Comparison of ENCODE assay signal across 11 cellular contexts in the genomic region with DNA sequence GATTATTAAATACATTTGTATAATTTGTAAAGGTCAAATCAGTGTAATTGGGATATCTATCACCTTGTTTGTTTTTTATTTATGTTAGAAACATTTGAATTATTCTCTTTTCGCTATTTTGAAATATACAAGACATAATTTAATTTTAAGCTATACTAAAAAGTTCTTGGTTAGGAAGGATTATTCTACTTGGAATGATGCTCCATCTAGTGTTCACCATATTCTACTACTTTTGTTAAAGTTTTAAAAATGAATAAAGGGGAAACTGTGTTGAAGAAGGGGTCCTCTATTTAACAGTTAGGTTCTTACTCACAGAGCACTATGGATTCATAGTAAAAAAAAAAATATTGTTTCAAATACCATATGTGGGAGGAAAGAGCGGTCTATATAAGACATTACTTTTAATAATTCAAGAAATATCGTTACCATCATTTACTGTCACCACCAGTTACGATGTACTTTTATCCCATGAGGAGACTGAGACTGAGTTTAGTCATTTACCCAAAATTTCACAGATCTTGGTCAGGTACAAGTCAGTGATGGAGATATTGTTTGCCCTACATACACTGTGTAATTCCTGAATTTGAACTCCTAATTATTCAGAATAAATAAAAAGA. TPM values are rescaled to one million over a fixed set of nuclear protein-coding genes. Genes with fewer than 3 reads are reported as not detected.
DNase-seq lines count a peak whose midpoint lies in the region; ATAC-seq, FAIRE-seq and TF ChIP-seq lines count a peak whose summit lies in the region.
"Had no signal": no experiment of that assay in that cellular context is flagged by ENCODE, and none has a peak within 500 bp of the region (broad histone marks: within the 10 kb centered on the region; RNA-seq: fewer than 3 reads in every experiment).

No MANE protein-coding gene starts in this region.

- peaks cover 17% of the 10 kb centered on the region for H3K4me1 Mint-ChIP-seq in stimulated activated naive CD8-positive, alpha-beta T cell treated with anti-CD3 and anti-CD28 coated beads, Interleukin-15, amount 100 ng/mL, for 72 hours

- H3K27ac ChIP-seq in OCI-LY1 (ENCODE audit: low read depth, low read length, poor library complexity, severe bottlenecking) = no peak overlapping the region

- no peak overlapping the region for H3K4me2 ChIP-seq in OCI-LY1 (ENCODE audit: low read length)

- no peaks in the 10 kb centered on the region for H3K9me2 ChIP-seq in OCI-LY1 (ENCODE audit: low read depth, low read length)

- no peaks in the 10 kb centered on the region for H3K27me3 ChIP-seq in OCI-LY1 (ENCODE audit: insufficient read depth, low read length)

- H4K20me1 ChIP-seq in OCI-LY1 (ENCODE audit: insufficient read depth, low read length) = no peaks in the 10 kb centered on the region

- peak; percentile 70 for FAIRE-seq in endometrium (lab: Jason Lieb, UNC)

- ATAC-seq in HG02970 (IDR thresholded peaks at IDR 0.05; ENCODE audit: low FRiP score, unreplicated experiment) = no peak
- ATAC-seq in stimulated activated naive CD8-positive, alpha-beta T cell treated with anti-CD3 and anti-CD28 coated beads, Interleukin-15, amount 100 ng/mL, for 72 hours = no peak

- TF ChIP-seq CTCF in GM10266 (IDR thresholded peaks at IDR 0.05; ENCODE audit: control insufficient read depth, insufficient read depth, low read depth, missing control alignments) = peak; percentile 12
- TF ChIP-seq CTCF in OCI-LY1 (IDR thresholded peaks at IDR 0.05; ENCODE audit: low read length) = peak; percentile 40

- no peak overlapping the region for H3K4me3 Mint-ChIP-seq in stimulated activated naive CD8-positive, alpha-beta T cell treated with anti-CD3 and anti-CD28 coated beads, Interleukin-15, amount 100 ng/mL, for 72 hours

- no peaks in the 10 kb centered on the region for H3F3A ChIP-seq in OCI-LY1 (ENCODE audit: insufficient read depth, low read length)

- DNase-seq in GM10266 (ENCODE audit: extremely low spot score) (no peak), renal cortical epithelial cell (ENCODE audit: low read depth) (peak; percentile 54), amniotic stem cell (lab: John Stamatoyannopoulos, UW) (no peak)
- DNase-seq in activated naive CD4-positive, alpha-beta T cell treated with anti-CD3 and anti-CD28 coated beads, Interleukin-2, amount 50 U/mL, for 16 hours = no peak
- no peak for DNase-seq in stimulated activated naive CD8-positive, alpha-beta T cell treated with anti-CD3 and anti-CD28 coated beads, Interleukin-15, amount 100 ng/mL, for 72 hours
- DNase-seq: activated CD4-positive, CD25-positive, alpha-beta regulatory T cell treated with anti-CD3 and anti-CD28 coated beads, Interleukin-2, amount 50 U/mL, for 72 hours; cortex of kidney; NCI-H2029 had no signal

- peaks cover 6% of the 10 kb centered on the region for H3K4me1 ChIP-seq in OCI-LY1 (ENCODE audit: insufficient read depth, low read length, severe bottlenecking)

- H3K9ac ChIP-seq in OCI-LY1 (ENCODE audit: low read length) = no peak overlapping the region

- H3K27ac Mint-ChIP-seq in stimulated activated naive CD8-positive, alpha-beta T cell treated with anti-CD3 and anti-CD28 coated beads, Interleukin-15, amount 100 ng/mL, for 72 hours = no peak overlapping the region

- 0 out of 2 replicates have a peak, but pooled peaks cover 4% of the 10 kb centered on the region for H3K9me3 ChIP-seq in OCI-LY1 (ENCODE audit: low read length)

- peaks cover 0 to 8% of the 10 kb centered on the region in 2 donors for H3K9me3 Mint-ChIP-seq in stimulated activated naive CD8-positive, alpha-beta T cell treated with anti-CD3 and anti-CD28 coated beads, Interleukin-15, amount 100 ng/mL, for 72 hours

- no peak overlapping the region for H3K4me3 ChIP-seq in OCI-LY1 (ENCODE audit: low read depth, low read length, poor library complexity, severe bottlenecking)

- no peaks in the 10 kb centered on the region for H3K79me2 ChIP-seq in OCI-LY1 (ENCODE audit: insufficient read depth, low read length)

- H3K36me3 ChIP-seq in OCI-LY1 (ENCODE audit: insufficient read depth, low read length) = peaks cover 7% of the 10 kb centered on the region

- H2AFZ ChIP-seq in OCI-LY1 (ENCODE audit: low read length) = no peak overlapping the region

- H3K27me3 Mint-ChIP-seq in stimulated activated naive CD8-positive, alpha-beta T cell treated with anti-CD3 and anti-CD28 coated beads, Interleukin-15, amount 100 ng/mL, for 72 hours = no peaks in the 10 kb centered on the region

RNA-seq across cellular contexts. Expression of a gene that starts 6.3 kb away (rescaled TPM):
- 61.8 and 67.6 TPM in 2 replicates for total RNA-seq in renal cortical epithelial cell
